1 cellular context compared by ENCODE assay signal in genomic region chr12:75984577-75985182, GRCh38.
TF ChIP-seq lines count a peak whose summit lies in the region.

No MANE protein-coding gene starts in this region.

TF ChIP-seq in HepG2, 621 proteins besides CTCF, POLR2A, EP300 and RAD21 (continued from another document):
- TF ChIP-seq ZNF770 (CRISPR knock-in tag; IDR thresholded peaks at IDR 0.05) (peak; percentile 28; the same call in 1 of the 2 replicates), RBM39 (IDR thresholded peaks at IDR 0.05; ENCODE audit: low read depth, low read length, poor library complexity, severe bottlenecking) (no peak), ZMYM3 (CRISPR knock-in tag; IDR thresholded peaks at IDR 0.05) (peak; percentile 68; the same call in 1 of the 2 replicates)
